Comparison of ENCODE assay signal across 1 cellular context in the genomic region with DNA sequence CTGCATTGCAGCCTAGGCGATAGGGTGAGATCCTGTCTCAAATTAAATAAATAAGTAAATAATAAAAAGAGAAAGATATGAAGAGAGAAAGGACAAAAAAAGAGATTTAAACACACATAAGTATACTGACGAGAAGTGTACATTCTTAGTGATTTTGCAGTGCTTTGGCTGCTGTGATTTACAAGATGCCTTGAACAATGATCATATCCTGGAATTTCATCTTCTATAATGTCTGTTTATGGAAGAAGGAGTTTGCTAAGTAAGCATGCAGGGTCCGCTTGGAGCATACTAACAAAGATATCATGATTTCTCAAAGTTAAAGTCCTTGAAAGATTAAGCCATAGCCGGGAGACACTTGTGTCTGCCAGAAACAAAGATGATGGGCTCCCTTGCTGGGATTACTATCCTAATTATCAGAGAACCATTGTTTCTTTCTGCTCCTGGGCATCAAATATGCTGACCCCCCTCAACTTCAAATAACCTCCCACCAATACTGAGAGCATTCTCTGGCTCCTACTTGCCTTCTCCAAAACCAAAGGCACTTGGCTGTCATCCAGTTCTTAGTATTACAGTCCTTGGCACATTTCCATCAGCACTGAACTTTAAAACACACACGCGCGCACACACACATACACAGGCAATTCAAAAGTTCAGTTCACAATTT.
A peak's percentile ranks its signal among the peaks of the same experiment; 100 is the strongest.
TF ChIP-seq lines count a peak whose summit lies in the region.

No MANE protein-coding gene starts in this region.

TF ChIP-seq in HEK293, 187 proteins besides CTCF, POLR2A, EP300 and RAD21 (continued from another document):
- peak; percentile 52; the same call in 1 of the 2 replicates for TF ChIP-seq ZNF18 (tag by site-specific recombination; IDR thresholded peaks at IDR 0.05)
- TF ChIP-seq ZNF138 (tag by site-specific recombination; IDR thresholded peaks at IDR 0.05; ENCODE audit: borderline replicate concordance): no peak
- no peak for TF ChIP-seq HOXC10 (CRISPR knock-in tag; IDR thresholded peaks at IDR 0.05)
- TF ChIP-seq ZNF280D (tag by site-specific recombination; IDR thresholded peaks at IDR 0.05): no peak
- no peak for TF ChIP-seq AEBP2 (tag by site-specific recombination; IDR thresholded peaks at IDR 0.05; ENCODE audit: borderline replicate concordance)
- no peak for TF ChIP-seq ZNF114 (tag by site-specific recombination; IDR thresholded peaks at IDR 0.05)
- no peak for TF ChIP-seq ZNF561 (tag by site-specific recombination; IDR thresholded peaks at IDR 0.05; ENCODE audit: borderline replicate concordance)
- TF ChIP-seq, protein P1, sequence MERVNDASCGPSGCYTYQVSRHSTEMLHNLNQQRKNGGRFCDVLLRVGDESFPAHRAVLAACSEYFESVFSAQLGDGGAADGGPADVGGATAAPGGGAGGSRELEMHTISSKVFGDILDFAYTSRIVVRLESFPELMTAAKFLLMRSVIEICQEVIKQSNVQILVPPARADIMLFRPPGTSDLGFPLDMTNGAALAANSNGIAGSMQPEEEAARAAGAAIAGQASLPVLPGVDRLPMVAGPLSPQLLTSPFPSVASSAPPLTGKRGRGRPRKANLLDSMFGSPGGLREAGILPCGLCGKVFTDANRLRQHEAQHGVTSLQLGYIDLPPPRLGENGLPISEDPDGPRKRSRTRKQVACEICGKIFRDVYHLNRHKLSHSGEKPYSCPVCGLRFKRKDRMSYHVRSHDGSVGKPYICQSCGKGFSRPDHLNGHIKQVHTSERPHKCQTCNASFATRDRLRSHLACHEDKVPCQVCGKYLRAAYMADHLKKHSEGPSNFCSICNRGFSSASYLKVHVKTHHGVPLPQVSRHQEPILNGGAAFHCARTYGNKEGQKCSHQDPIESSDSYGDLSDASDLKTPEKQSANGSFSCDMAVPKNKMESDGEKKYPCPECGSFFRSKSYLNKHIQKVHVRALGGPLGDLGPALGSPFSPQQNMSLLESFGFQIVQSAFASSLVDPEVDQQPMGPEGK (tag by site-specific recombination; IDR thresholded peaks at IDR 0.05): 0 out of 2 replicates have a peak, but pooled peaks have one; percentile 40
- TF ChIP-seq ZBTB1 (tag by site-specific recombination; IDR thresholded peaks at IDR 0.05): no peak
- no peak for TF ChIP-seq ZNF654 (tag by site-specific recombination; IDR thresholded peaks at IDR 0.05; ENCODE audit: low read depth)
- TF ChIP-seq, protein P2, sequence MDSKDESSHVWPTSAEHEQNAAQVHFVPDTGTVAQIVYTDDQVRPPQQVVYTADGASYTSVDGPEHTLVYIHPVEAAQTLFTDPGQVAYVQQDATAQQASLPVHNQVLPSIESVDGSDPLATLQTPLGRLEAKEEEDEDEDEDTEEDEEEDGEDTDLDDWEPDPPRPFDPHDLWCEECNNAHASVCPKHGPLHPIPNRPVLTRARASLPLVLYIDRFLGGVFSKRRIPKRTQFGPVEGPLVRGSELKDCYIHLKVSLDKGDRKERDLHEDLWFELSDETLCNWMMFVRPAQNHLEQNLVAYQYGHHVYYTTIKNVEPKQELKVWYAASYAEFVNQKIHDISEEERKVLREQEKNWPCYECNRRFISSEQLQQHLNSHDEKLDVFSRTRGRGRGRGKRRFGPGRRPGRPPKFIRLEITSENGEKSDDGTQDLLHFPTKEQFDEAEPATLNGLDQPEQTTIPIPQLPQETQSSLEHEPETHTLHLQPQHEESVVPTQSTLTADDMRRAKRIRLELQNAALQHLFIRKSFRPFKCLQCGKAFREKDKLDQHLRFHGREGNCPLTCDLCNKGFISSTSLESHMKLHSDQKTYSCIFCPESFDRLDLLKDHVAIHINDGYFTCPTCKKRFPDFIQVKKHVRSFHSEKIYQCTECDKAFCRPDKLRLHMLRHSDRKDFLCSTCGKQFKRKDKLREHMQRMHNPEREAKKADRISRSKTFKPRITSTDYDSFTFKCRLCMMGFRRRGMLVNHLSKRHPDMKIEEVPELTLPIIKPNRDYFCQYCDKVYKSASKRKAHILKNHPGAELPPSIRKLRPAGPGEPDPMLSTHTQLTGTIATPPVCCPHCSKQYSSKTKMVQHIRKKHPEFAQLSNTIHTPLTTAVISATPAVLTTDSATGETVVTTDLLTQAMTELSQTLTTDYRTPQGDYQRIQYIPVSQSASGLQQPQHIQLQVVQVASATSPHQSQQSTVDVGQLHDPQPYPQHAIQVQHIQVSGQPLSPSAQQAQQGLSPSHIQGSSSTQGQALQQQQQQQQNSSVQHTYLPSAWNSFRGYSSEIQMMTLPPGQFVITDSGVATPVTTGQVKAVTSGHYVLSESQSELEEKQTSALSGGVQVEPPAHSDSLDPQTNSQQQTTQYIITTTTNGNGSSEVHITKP (tag by site-specific recombination; IDR thresholded peaks at IDR 0.05): peak; percentile 96
- no peak for TF ChIP-seq ZFP3 (tag by site-specific recombination; IDR thresholded peaks at IDR 0.05; ENCODE audit: low read depth)
- no peak for TF ChIP-seq ZNF621 (tag by site-specific recombination; IDR thresholded peaks at IDR 0.05)
- TF ChIP-seq ZBTB44 (tag by site-specific recombination; IDR thresholded peaks at IDR 0.05): no peak
- TF ChIP-seq ZNF221 (tag by site-specific recombination; IDR thresholded peaks at IDR 0.05; ENCODE audit: borderline replicate concordance): no peak
- peak; percentile 81; the same call in 1 of the 2 replicates for TF ChIP-seq HOXD13 (CRISPR knock-in tag; IDR thresholded peaks at IDR 0.05; ENCODE audit: borderline replicate concordance)
- no peak for TF ChIP-seq YY2 (tag by site-specific recombination; IDR thresholded peaks at IDR 0.05)
- TF ChIP-seq ZBTB6 (tag by site-specific recombination; IDR thresholded peaks at IDR 0.05): no peak
- no peak for TF ChIP-seq ZNF544 (tag by site-specific recombination; IDR thresholded peaks at IDR 0.05)
- TF ChIP-seq ZNF16 (tag by site-specific recombination; IDR thresholded peaks at IDR 0.05; ENCODE audit: low read depth): peak; percentile 75
- TF ChIP-seq ZNF398 (tag by site-specific recombination; IDR thresholded peaks at IDR 0.05): peak; percentile 49
- TF ChIP-seq ZSCAN4 (tag by site-specific recombination; IDR thresholded peaks at IDR 0.05): peak; percentile 80
- TF ChIP-seq ZNF132 (tag by site-specific recombination; IDR thresholded peaks at IDR 0.05; ENCODE audit: borderline replicate concordance): no peak
- no peak for TF ChIP-seq ZBTB7A (tag by site-specific recombination; IDR thresholded peaks at IDR 0.05; ENCODE audit: low read depth)
- TF ChIP-seq ZFP69B (tag by site-specific recombination; IDR thresholded peaks at IDR 0.05): no peak
- TF ChIP-seq, protein P3, sequence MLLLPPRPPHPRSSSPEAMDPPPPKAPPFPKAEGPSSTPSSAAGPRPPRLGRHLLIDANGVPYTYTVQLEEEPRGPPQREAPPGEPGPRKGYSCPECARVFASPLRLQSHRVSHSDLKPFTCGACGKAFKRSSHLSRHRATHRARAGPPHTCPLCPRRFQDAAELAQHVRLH (tag by site-specific recombination; IDR thresholded peaks at IDR 0.05): no peak
- TF ChIP-seq ZNF121 (tag by site-specific recombination; IDR thresholded peaks at IDR 0.05): no peak
- TF ChIP-seq ZNF174 (tag by site-specific recombination; IDR thresholded peaks at IDR 0.05): no peak
- 0 out of 2 replicates have a peak, but pooled peaks have one; percentile 22 for TF ChIP-seq ZIC2 (tag by site-specific recombination; IDR thresholded peaks at IDR 0.05)
- TF ChIP-seq ZNF830 (tag by site-specific recombination; IDR thresholded peaks at IDR 0.05; ENCODE audit: low read depth): no peak
- TF ChIP-seq IKZF3 (tag by site-specific recombination; IDR thresholded peaks at IDR 0.05): 0 out of 2 replicates have a peak, but pooled peaks have one; percentile 41
- TF ChIP-seq ZNF677 (tag by site-specific recombination; IDR thresholded peaks at IDR 0.05): no peak
- no peak for TF ChIP-seq ZNF843 (tag by site-specific recombination; IDR thresholded peaks at IDR 0.05)
- TF ChIP-seq ZNF274 (IDR thresholded peaks at IDR 0.05; ENCODE audit: low read length): no peak
- TF ChIP-seq ZNF274 (tag by site-specific recombination; IDR thresholded peaks at IDR 0.05; ENCODE audit: borderline replicate concordance): no peak
- 0 out of 2 replicates have a peak, but pooled peaks have one; percentile 7 for TF ChIP-seq ZNF366 (tag by site-specific recombination; conservative IDR thresholded peaks at IDR 0.05)
- TF ChIP-seq GFI1B (tag by site-specific recombination; IDR thresholded peaks at IDR 0.05): no peak
- peak; percentile 99 for TF ChIP-seq GLIS1 (tag by site-specific recombination; IDR thresholded peaks at IDR 0.05)
